ENCODE assay signal across 12 cellular contexts in genomic region chr16:47732806-47733150, GRCh38.
DNase-seq lines count a peak whose midpoint lies in the region; ATAC-seq and TF ChIP-seq lines count a peak whose summit lies in the region.
"Had no signal": no experiment of that assay in that cellular context is flagged by ENCODE, and none has a peak within 500 bp of the region (broad histone marks: within the 10 kb centered on the region; RNA-seq: fewer than 3 reads in every experiment).

No MANE protein-coding gene starts in this region.

- ATAC-seq in activated CD8-positive, alpha-beta T cell treated with anti-CD3 and anti-CD28 coated beads, Interleukin-2, amount 10 ng/mL, durations not matched to agents 7 days and 5 days: peak; percentile 61
- peak; percentile 95 for ATAC-seq in foreskin keratinocyte

- no peaks in the 10 kb centered on the region for H3K36me3 ChIP-seq in H7 (replicated peaks; ENCODE audit: control insufficient read depth, insufficient read depth, low read length)
- H3K36me3 ChIP-seq in spleen: no peaks in the 10 kb centered on the region
- H3K36me3 ChIP-seq: prostate gland had no signal

- no peaks in the 10 kb centered on the region for H3K9me3 Mint-ChIP-seq in activated CD8-positive, alpha-beta T cell treated with anti-CD3 and anti-CD28 coated beads, Interleukin-2, amount 10 ng/mL, durations not matched to agents 7 days and 5 days (ENCODE audit: insufficient read depth)

- H3K27me3 Mint-ChIP-seq in activated CD8-positive, alpha-beta T cell treated with anti-CD3 and anti-CD28 coated beads, Interleukin-2, amount 10 ng/mL, durations not matched to agents 7 days and 5 days (ENCODE audit: low read depth): peaks cover 6% of the 10 kb centered on the region

- POLR2A ChIA-PET in AG04449 (lab: Yijun Ruan, JAX): interaction anchor here (0.6 to 2.8 kb wide), 6 partner anchors 20 to 390 kb away, joined by 3 to 10 read pairs (median 4); partner anchors contain the start of genes ITFG1 and PHKB
- POLR2A ChIA-PET in activated CD8-positive, alpha-beta T cell treated with anti-CD3 and anti-CD28 coated beads, Interleukin-2, amount 10 ng/mL, durations not matched to agents 7 days and 5 days (lab: Charles Lee): interaction anchor here (0.6 to 1.5 kb wide), 2 partner anchors 20 to 272 kb away, joined by 3 to 4 read pairs; partner anchors contain the start of genes ITFG1 and PHKB

- no peaks in the 10 kb centered on the region for H3K9me3 ChIP-seq in spleen
- H3K9me3 ChIP-seq: prostate gland had no signal

- peak overlapping the region; percentile 40 for H3K27ac Mint-ChIP-seq in activated CD8-positive, alpha-beta T cell treated with anti-CD3 and anti-CD28 coated beads, Interleukin-2, amount 10 ng/mL, durations not matched to agents 7 days and 5 days

- WGBS in spleen, 5 donors: 40 to 57% (median 54%) methylated on average over 5 of the region's 5 CpGs

- peaks cover 19% of the 10 kb centered on the region for H3K4me1 ChIP-seq in foreskin keratinocyte
- H3K4me1 ChIP-seq in spleen: peaks cover 0 to 12% (median 8%) of the 10 kb centered on the region in 6 donors
- H3K4me1 ChIP-seq: prostate gland had no signal

- CTCF ChIA-PET in AG04449 (lab: Yijun Ruan, JAX): interaction anchor here (0.5 to 2.7 kb wide), 3 partner anchors 322 to 669 kb away, joined by 3 to 12 read pairs (median 4); no protein-coding TSS in a partner anchor
- CTCF ChIA-PET in activated CD8-positive, alpha-beta T cell treated with anti-CD3 and anti-CD28 coated beads, Interleukin-2, amount 10 ng/mL, durations not matched to agents 7 days and 5 days (lab: Charles Lee): no interaction called here

- peaks cover 10% of the 10 kb centered on the region for H3K4me1 Mint-ChIP-seq in activated CD8-positive, alpha-beta T cell treated with anti-CD3 and anti-CD28 coated beads, Interleukin-2, amount 10 ng/mL, durations not matched to agents 7 days and 5 days (ENCODE audit: low read depth)

- TF ChIP-seq CTCF in AG04449 (IDR thresholded peaks at IDR 0.05; ENCODE audit: insufficient read depth, low read length, missing control alignments) (no peak), foreskin keratinocyte (conservative IDR thresholded peaks at IDR 0.05) (no peak), spleen (IDR thresholded peaks at IDR 0.05 in 8 of 11, conservative IDR thresholded peaks at IDR 0.05 in 3 of 11) (no peak)

- H3K4me3 ChIP-seq in AG04449 (ENCODE audit: low read depth, low read length) (no peak overlapping the region; the same call in 1 of the 2 replicates), H7 (ENCODE audit: insufficient read depth, low read depth, low read length) (no peak overlapping the region), spleen (no peak overlapping the region)
- H3K4me3 ChIP-seq: prostate gland had no signal

- no peaks in the 10 kb centered on the region for H3K36me3 Mint-ChIP-seq in activated CD8-positive, alpha-beta T cell treated with anti-CD3 and anti-CD28 coated beads, Interleukin-2, amount 10 ng/mL, durations not matched to agents 7 days and 5 days (ENCODE audit: low read depth)

- no peak for TF ChIP-seq POLR2A in spleen (IDR thresholded peaks at IDR 0.05)

- intact Hi-C loops in spleen (cut with DNase I; ENCODE audit: low total_unique reads): no loop called here

- H3K27me3 ChIP-seq in H7 (ENCODE audit: control insufficient read depth, insufficient read depth, low read length): no peaks in the 10 kb centered on the region
- H3K27me3 ChIP-seq in foreskin keratinocyte: no peaks in the 10 kb centered on the region
- H3K27me3 ChIP-seq in spleen (replicated peaks in 1 of 7): no peaks in the 10 kb centered on the region

- peak overlapping the region; percentile 75 for H3K27ac ChIP-seq in foreskin keratinocyte
- no peak overlapping the region for H3K27ac ChIP-seq in spleen
- H3K27ac ChIP-seq: prostate gland had no signal

- peak overlapping the region; percentile 3 for H3K4me3 Mint-ChIP-seq in activated CD8-positive, alpha-beta T cell treated with anti-CD3 and anti-CD28 coated beads, Interleukin-2, amount 10 ng/mL, durations not matched to agents 7 days and 5 days

- DNase-seq in AG04449 (ENCODE audit: low read depth, low spot score) (peak; percentile 80), H7 (peak; percentile 60), foreskin keratinocyte (peak; percentile 90 to 95), spleen (no peak), cortex of kidney (lab: John Stamatoyannopoulos, UW) (no peak), GF-D8 (lab: John Stamatoyannopoulos, UW) (no peak), SKM-1 treated with dmso at 0.1 percent for 144 hours (lab: John Stamatoyannopoulos, UW; ENCODE audit: unreplicated experiment) (no peak)
- no peak for DNase-seq in activated CD8-positive, alpha-beta T cell treated with anti-CD3 and anti-CD28 coated beads, Interleukin-2, amount 10 ng/mL, durations not matched to agents 7 days and 5 days
- DNase-seq: amygdala, DMS79 treated with DMSO at 0.1 percent for 48 hours, NCI-H1930 had no signal

Comparison
In these comparisons a context has a peak if more than half of its experiments do, and no peak if none do; other contexts are left out.
1. DNase-seq: peak in AG04449 (single experiment), H7 (single experiment) and foreskin keratinocyte (2 of 2); none in activated CD8-positive, alpha-beta T cell treated with anti-CD3 and anti-CD28 coated beads, Interleukin-2, amount 10 ng/mL, durations not matched to agents 7 days and 5 days (single experiment), spleen (single experiment), cortex of kidney (single experiment), GF-D8 (single experiment) and SKM-1 treated with dmso at 0.1 percent for 144 hours (single experiment).